In genomic region chr13:95235199-95235726, GRCh38 we compare ENCODE assay signal across 1 cellular context.
TF ChIP-seq lines count a peak whose summit lies in the region.

No MANE protein-coding gene starts in this region.

TF ChIP-seq in WTC11, 78 proteins besides CTCF, POLR2A, EP300 and RAD21 (continued from another document):
- TF ChIP-seq ZNF532 (CRISPR knock-in tag; IDR thresholded peaks at IDR 0.05; ENCODE audit: borderline replicate concordance): no peak
- no peak for TF ChIP-seq ZMAT4 (CRISPR knock-in tag; IDR thresholded peaks at IDR 0.05)
- no peak for TF ChIP-seq CREM (CRISPR knock-in tag; IDR thresholded peaks at IDR 0.05)
- TF ChIP-seq ZNF317 (CRISPR knock-in tag; IDR thresholded peaks at IDR 0.05; ENCODE audit: borderline replicate concordance, low read depth): no peak
- TF ChIP-seq ZNF671 (CRISPR knock-in tag; IDR thresholded peaks at IDR 0.05): no peak
- TF ChIP-seq ELF4 (CRISPR knock-in tag; IDR thresholded peaks at IDR 0.05; ENCODE audit: low read depth): no peak
